In the genomic region with DNA sequence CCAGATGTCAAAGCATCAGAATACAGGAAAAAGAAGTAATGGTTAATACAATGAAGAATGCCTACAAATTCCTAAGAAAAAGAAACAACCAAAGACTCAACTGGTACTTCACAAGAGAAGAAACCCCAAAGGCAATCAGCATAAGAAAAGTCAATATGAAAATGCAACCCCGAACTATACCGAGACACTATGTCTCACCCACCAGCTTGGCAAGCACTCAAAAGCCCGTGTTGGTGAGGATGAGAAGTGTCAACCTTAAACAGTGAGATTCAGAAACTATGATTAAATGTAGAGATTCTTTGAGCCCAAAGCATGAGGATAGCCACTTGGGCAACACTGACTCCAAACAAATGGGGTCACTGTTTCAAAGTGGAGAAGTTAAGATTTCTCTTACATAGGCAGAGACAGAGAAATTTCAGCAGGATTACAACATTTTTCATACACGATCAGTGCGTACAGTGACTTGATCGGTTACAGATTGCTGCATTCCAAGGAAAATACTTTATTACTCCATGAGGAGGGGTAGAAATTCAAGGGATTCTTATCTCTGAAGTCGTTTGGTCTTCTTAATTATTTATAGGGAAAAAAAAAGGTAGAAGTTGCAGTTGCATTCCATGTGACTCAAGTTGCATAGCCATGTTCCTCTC, we compare ENCODE assay signal across 21 cellular contexts. TPM values are rescaled to one million over a fixed set of nuclear protein-coding genes. Genes with fewer than 3 reads are reported as not detected.
DNase-seq lines count a peak whose midpoint lies in the region; ATAC-seq and TF ChIP-seq lines count a peak whose summit lies in the region.
"Had no signal": no experiment of that assay in that cellular context is flagged by ENCODE, and none has a peak within 500 bp of the region (broad histone marks: within the 10 kb centered on the region; RNA-seq: fewer than 3 reads in every experiment).

No MANE protein-coding gene starts in this region.

- no peak overlapping the region for H3K27ac ChIP-seq in neural progenitor cell
- no peak overlapping the region for H3K27ac ChIP-seq in RWPE1
- H3K27ac ChIP-seq in right lobe of liver = no peak overlapping the region
- no peak overlapping the region for H3K27ac ChIP-seq in PC-9
- H3K27ac ChIP-seq: neutrophil had no signal

- H3K9me3 ChIP-seq in neural progenitor cell (ENCODE audit: low read depth) = no peaks in the 10 kb centered on the region
- no peaks in the 10 kb centered on the region for H3K9me3 ChIP-seq in right lobe of liver
- peaks cover 23% of the 10 kb centered on the region for H3K9me3 ChIP-seq in PC-9 (ENCODE audit: insufficient read depth, low read depth)
- H3K9me3 ChIP-seq: neutrophil had no signal

- H3K4me1 Mint-ChIP-seq in activated CD8-positive, alpha-beta T cell treated with anti-CD3 and anti-CD28 coated beads for 36 hours (ENCODE audit: low read depth) = peaks cover 14% of the 10 kb centered on the region
- peaks cover 5% of the 10 kb centered on the region for H3K4me1 Mint-ChIP-seq in activated CD8-positive, alpha-beta T cell treated with anti-CD3 and anti-CD28 coated beads, Interleukin-2, amount 10 ng/mL, durations not matched to agents 7 days and 5 days (ENCODE audit: low read depth)
- no peaks in the 10 kb centered on the region for H3K4me1 Mint-ChIP-seq in neural progenitor cell

- no peaks in the 10 kb centered on the region for H3K9me2 ChIP-seq in PC-9 (ENCODE audit: insufficient read depth)

- H4K20me1 ChIP-seq in neural progenitor cell (ENCODE audit: low read depth) = no peaks in the 10 kb centered on the region
- H4K20me1 ChIP-seq in PC-9 (ENCODE audit: insufficient read depth) = no peaks in the 10 kb centered on the region

- H3K79me2 ChIP-seq in neural progenitor cell (ENCODE audit: low read depth) = no peaks in the 10 kb centered on the region
- H3K79me2 ChIP-seq in PC-9 (ENCODE audit: low read depth) = no peaks in the 10 kb centered on the region

- H3K36me3 ChIP-seq in neural progenitor cell (no peaks in the 10 kb centered on the region), right lobe of liver (no peaks in the 10 kb centered on the region), PC-9 (ENCODE audit: low read depth) (no peaks in the 10 kb centered on the region)
- H3K36me3 ChIP-seq: neutrophil had no signal

- intact Hi-C loops in activated CD8-positive, alpha-beta T cell treated with anti-CD3 and anti-CD28 coated beads for 36 hours (cut with micrococcal nuclease) = no loop called here
- intact Hi-C loops in right lobe of liver (cut with DNase I) (no loop called here), PC-9 (cut with micrococcal nuclease; ENCODE audit: unreplicated experiment) (no loop called here)

- WGBS in right lobe of liver (ENCODE audit: insufficient coverage, low coverage, low lambda C conversion rate, missing lambda C conversion rate) = 65% methylated on average over 7 of the region's 7 CpGs

- no peak for TF ChIP-seq CTCF in activated CD8-positive, alpha-beta T cell treated with anti-CD3 and anti-CD28 coated beads for 36 hours (IDR thresholded peaks at IDR 0.05)
- TF ChIP-seq CTCF in neural progenitor cell (IDR thresholded peaks at IDR 0.05) (no peak), RWPE1 (conservative IDR thresholded peaks at IDR 0.05; ENCODE audit: low read depth) (no peak), right lobe of liver (IDR thresholded peaks at IDR 0.05) (no peak), PC-9 (conservative IDR thresholded peaks at IDR 0.05) (no peak)

- H3K9ac ChIP-seq in neural progenitor cell = no peak overlapping the region

- H2AFZ ChIP-seq in neural progenitor cell (replicated peaks) (no peak overlapping the region), PC-9 (no peak overlapping the region)

- H3K27ac Mint-ChIP-seq in activated CD8-positive, alpha-beta T cell treated with anti-CD3 and anti-CD28 coated beads for 36 hours = peak overlapping the region; percentile 30
- H3K27ac Mint-ChIP-seq in activated CD8-positive, alpha-beta T cell treated with anti-CD3 and anti-CD28 coated beads, Interleukin-2, amount 10 ng/mL, durations not matched to agents 7 days and 5 days = no peak overlapping the region
- H3K27ac Mint-ChIP-seq in neural progenitor cell = peak overlapping the region; percentile 53
- H3K27ac Mint-ChIP-seq: dendritic cell treated with granulocyte-macrophage colony-stimulating factor and Interleukin-4, amounts not matched to agents 40 ng/mL and 50 ng/mL, for 4 days; IgD-negative memory B cell; type B pancreatic cell had no signal

- no peaks in the 10 kb centered on the region for H3K27me3 Mint-ChIP-seq in activated CD8-positive, alpha-beta T cell treated with anti-CD3 and anti-CD28 coated beads for 36 hours
- H3K27me3 Mint-ChIP-seq in activated CD8-positive, alpha-beta T cell treated with anti-CD3 and anti-CD28 coated beads, Interleukin-2, amount 10 ng/mL, durations not matched to agents 7 days and 5 days (ENCODE audit: low read depth) = peaks cover 2% of the 10 kb centered on the region
- H3K27me3 Mint-ChIP-seq in neural progenitor cell (ENCODE audit: insufficient read depth, low read depth) = no peaks in the 10 kb centered on the region

- CTCF ChIA-PET in activated CD8-positive, alpha-beta T cell treated with anti-CD3 and anti-CD28 coated beads for 36 hours (lab: Charles Lee) = no interaction called here
- CTCF ChIA-PET in activated CD8-positive, alpha-beta T cell treated with anti-CD3 and anti-CD28 coated beads, Interleukin-2, amount 10 ng/mL, durations not matched to agents 7 days and 5 days (lab: Charles Lee) = no interaction called here
- CTCF ChIA-PET in RWPE1 (lab: Yijun Ruan, JAX) = interaction anchor here (0.7 kb wide), 1 partner anchor 148 kb away, joined by 3 read pairs; no protein-coding TSS in a partner anchor
- CTCF ChIA-PET in PC-9 (lab: Charles Lee) = no interaction called here

- TF ChIP-seq POLR2A in right lobe of liver (IDR thresholded peaks at IDR 0.05) = no peak

- H3K4me3 ChIP-seq in neural progenitor cell (no peak overlapping the region), right lobe of liver (no peak overlapping the region), PC-9 (no peak overlapping the region)

- peak; percentile 78 for ATAC-seq in activated CD8-positive, alpha-beta T cell treated with anti-CD3 and anti-CD28 coated beads for 36 hours
- ATAC-seq in activated CD8-positive, alpha-beta T cell treated with anti-CD3 and anti-CD28 coated beads, Interleukin-2, amount 10 ng/mL, durations not matched to agents 7 days and 5 days = no peak
- ATAC-seq in right lobe of liver = no peak
- ATAC-seq: Panc1 had no signal

- no peak overlapping the region for H3K4me2 ChIP-seq in neural progenitor cell
- H3K4me2 ChIP-seq in PC-9 = no peak overlapping the region

- peaks cover 19% of the 10 kb centered on the region for H3K9me3 Mint-ChIP-seq in activated CD8-positive, alpha-beta T cell treated with anti-CD3 and anti-CD28 coated beads for 36 hours
- H3K9me3 Mint-ChIP-seq in activated CD8-positive, alpha-beta T cell treated with anti-CD3 and anti-CD28 coated beads, Interleukin-2, amount 10 ng/mL, durations not matched to agents 7 days and 5 days (ENCODE audit: insufficient read depth) = peaks cover 4% of the 10 kb centered on the region
- peaks cover 21% of the 10 kb centered on the region for H3K9me3 Mint-ChIP-seq in neural progenitor cell

- H3K4me1 ChIP-seq in neural progenitor cell (no peaks in the 10 kb centered on the region), right lobe of liver (no peaks in the 10 kb centered on the region), PC-9 (replicated peaks; ENCODE audit: insufficient read depth) (no peaks in the 10 kb centered on the region)

- DNase-seq in activated CD8-positive, alpha-beta T cell treated with anti-CD3 and anti-CD28 coated beads for 36 hours = peak; percentile 61
- no peak for DNase-seq in activated CD8-positive, alpha-beta T cell treated with anti-CD3 and anti-CD28 coated beads, Interleukin-2, amount 10 ng/mL, durations not matched to agents 7 days and 5 days
- DNase-seq in AG20443 (ENCODE audit: low spot score) = peak; percentile 46
- peak; percentile 10 for DNase-seq in amniotic epithelial cell (ENCODE audit: low read depth)
- no peak for DNase-seq in neural progenitor cell (ENCODE audit: low spot score)
- DNase-seq in RWPE1 (ENCODE audit: low spot score) = no peak
- DNase-seq in right lobe of liver = no peak
- no peak for DNase-seq in PC-9
- DNase-seq: AML-193, GDM1, hippocampal formation, midbrain, NCI-H69, retina, SW 1271 had no signal

- no peaks in the 10 kb centered on the region for H3F3A ChIP-seq in neural progenitor cell (ENCODE audit: low read depth)
- peaks cover 9% of the 10 kb centered on the region; the same call in 1 of the 2 replicates for H3F3A ChIP-seq in PC-9 (ENCODE audit: insufficient read depth, low read depth)

- H3K36me3 Mint-ChIP-seq in activated CD8-positive, alpha-beta T cell treated with anti-CD3 and anti-CD28 coated beads for 36 hours (ENCODE audit: low read depth) = peaks cover 3% of the 10 kb centered on the region
- no peaks in the 10 kb centered on the region for H3K36me3 Mint-ChIP-seq in activated CD8-positive, alpha-beta T cell treated with anti-CD3 and anti-CD28 coated beads, Interleukin-2, amount 10 ng/mL, durations not matched to agents 7 days and 5 days (ENCODE audit: low read depth)
- peaks cover 4% of the 10 kb centered on the region for H3K36me3 Mint-ChIP-seq in neural progenitor cell
- H3K36me3 Mint-ChIP-seq: type B pancreatic cell had no signal

- no peak overlapping the region for H3K4me3 Mint-ChIP-seq in activated CD8-positive, alpha-beta T cell treated with anti-CD3 and anti-CD28 coated beads for 36 hours
- no peak overlapping the region for H3K4me3 Mint-ChIP-seq in activated CD8-positive, alpha-beta T cell treated with anti-CD3 and anti-CD28 coated beads, Interleukin-2, amount 10 ng/mL, durations not matched to agents 7 days and 5 days
- H3K4me3 Mint-ChIP-seq in neural progenitor cell = no peak overlapping the region
- H3K4me3 Mint-ChIP-seq: dendritic cell treated with granulocyte-macrophage colony-stimulating factor and Interleukin-4, amounts not matched to agents 40 ng/mL and 50 ng/mL, for 4 days; type B pancreatic cell had no signal

- H3K27me3 ChIP-seq in neural progenitor cell = no peaks in the 10 kb centered on the region
- H3K27me3 ChIP-seq in right lobe of liver = no peaks in the 10 kb centered on the region
- H3K27me3 ChIP-seq in PC-9 (ENCODE audit: insufficient read depth, low read depth) = no peaks in the 10 kb centered on the region
- H3K27me3 ChIP-seq: neutrophil had no signal

- no TSS peak for BruUV-seq in PC-9 (replicated peaks; lab: Mats Ljungman, UMichigan)

- POLR2A ChIA-PET in activated CD8-positive, alpha-beta T cell treated with anti-CD3 and anti-CD28 coated beads for 36 hours (lab: Charles Lee) = no interaction called here
- POLR2A ChIA-PET in activated CD8-positive, alpha-beta T cell treated with anti-CD3 and anti-CD28 coated beads, Interleukin-2, amount 10 ng/mL, durations not matched to agents 7 days and 5 days (lab: Charles Lee) = no interaction called here
- POLR2A ChIA-PET in RWPE1 (lab: Yijun Ruan, JAX; ENCODE audit: low non-redundant PET) (no interaction called here), PC-9 (lab: Charles Lee; ENCODE audit: unreplicated experiment) (no interaction called here)

RNA-seq across cellular contexts. Expression of a gene that starts 10.9 kb away (rescaled TPM):
- under 1 TPM; 0.31 to 0.77 TPM for total RNA-seq in activated CD8-positive, alpha-beta T cell treated with anti-CD3 and anti-CD28 coated beads for 36 hours
- total RNA-seq in activated CD8-positive, alpha-beta T cell treated with anti-CD3 and anti-CD28 coated beads, Interleukin-2, amount 10 ng/mL, durations not matched to agents 7 days and 5 days = under 1 TPM in 1 of 2 experiments, not detected in 1; 0.18 TPM
- total RNA-seq in neural progenitor cell (ENCODE audit: low replicate concordance) (1.5 and 2.0 TPM in 2 replicates), right lobe of liver (not detected), PC-9 (2021) (0.26 and 0.50 TPM in 2 replicates)
- total RNA-seq: epithelial cell of proximal tubule had no signal

Comparison
In these comparisons a context has a peak if more than half of its experiments do, and no peak if none do; other contexts are left out.
1. DNase-seq: peak in activated CD8-positive, alpha-beta T cell treated with anti-CD3 and anti-CD28 coated beads for 36 hours (single experiment), AG20443 (single experiment) and amniotic epithelial cell (single experiment); none in activated CD8-positive, alpha-beta T cell treated with anti-CD3 and anti-CD28 coated beads, Interleukin-2, amount 10 ng/mL, durations not matched to agents 7 days and 5 days (single experiment), neural progenitor cell (single experiment), RWPE1 (single experiment), right lobe of liver (0 of 3) and PC-9 (0 of 2).